ENCODE assay signal across 17 cellular contexts in genomic region chr16:87338155-87338765, GRCh38. TPM values are rescaled to one million over a fixed set of nuclear protein-coding genes. Genes with fewer than 3 reads are reported as not detected.
DNase-seq lines count a peak whose midpoint lies in the region; ATAC-seq, FAIRE-seq and TF ChIP-seq lines count a peak whose summit lies in the region.
"Had no signal": no experiment of that assay in that cellular context is flagged by ENCODE, and none has a peak within 500 bp of the region (broad histone marks: within the 10 kb centered on the region; RNA-seq: fewer than 3 reads in every experiment).

No MANE protein-coding gene starts in this region.

- no peak for ATAC-seq in HepG2
- no peak for ATAC-seq in right lobe of liver
- ATAC-seq in GM21367 (IDR thresholded peaks at IDR 0.05; ENCODE audit: unreplicated experiment): no peak
- ATAC-seq: CD8-positive, alpha-beta T cell had no signal

- BruUV-seq in HepG2 (replicated peaks; lab: Mats Ljungman, UMichigan): no TSS peak

- H3K9ac ChIP-seq in HepG2 (ENCODE audit: insufficient read depth, low read depth, low read length): no peak overlapping the region
- H3K9ac ChIP-seq: GM23248 had no signal

- POLR2A ChIA-PET in HepG2 (lab: Yijun Ruan, JAX): no interaction called here

- DNase-seq in HepG2 (ENCODE audit: low spot score) (no peak), right lobe of liver (no peak), SJSA1 (ENCODE audit: low read depth in 1 of 2, low spot score in 2 of 2) (no peak), neural crest cell (ENCODE audit: low read depth, low spot score) (no peak), AG08395 (ENCODE audit: low spot score) (no peak), immature natural killer cell (no peak)
- DNase-seq: ACHN; CD8-positive, alpha-beta T cell; COR-L47; DMS53; GF-D8; GM23248 had no signal

- H3K27ac Mint-ChIP-seq in neural crest cell (ENCODE audit: unreplicated experiment) (peak overlapping the region; percentile 83), immature natural killer cell (no peak overlapping the region)
- H3K27ac Mint-ChIP-seq: B cell, CD14-positive monocyte had no signal

- no peaks in the 10 kb centered on the region for H3K36me3 Mint-ChIP-seq in neural crest cell (ENCODE audit: low read depth)
- peaks cover 3 to 16% (median 8%) of the 10 kb centered on the region in 3 donors for H3K36me3 Mint-ChIP-seq in immature natural killer cell

- H3K4me3 Mint-ChIP-seq in neural crest cell (no peak overlapping the region), immature natural killer cell (no peak overlapping the region)
- H3K4me3 Mint-ChIP-seq: B cell; CD8-positive, alpha-beta T cell had no signal

- H4K20me1 ChIP-seq in HepG2 (ENCODE audit: insufficient read depth, low read length): peaks cover 84% of the 10 kb centered on the region

- peaks cover 57% of the 10 kb centered on the region for H3K79me2 ChIP-seq in HepG2 (ENCODE audit: insufficient read depth, low read length)

- H3K27me3 Mint-ChIP-seq in neural crest cell (ENCODE audit: low read depth): no peaks in the 10 kb centered on the region
- peaks cover 0 to 7% (median 2%) of the 10 kb centered on the region in 3 donors for H3K27me3 Mint-ChIP-seq in immature natural killer cell (ENCODE audit: low read depth in 3 of 3)
- H3K27me3 Mint-ChIP-seq: B cell, IgD-negative memory B cell had no signal

- TF ChIP-seq EP300 in HepG2 (IDR thresholded peaks at IDR 0.05; ENCODE audit: low read depth in 2 of 2, low read length in 2 of 2) (no peak), HepG2 (CRISPR knock-in tag; IDR thresholded peaks at IDR 0.05; ENCODE audit: borderline replicate concordance) (no peak)

- H3K9me3 ChIP-seq in HepG2 (ENCODE audit: low read length) (no peaks in the 10 kb centered on the region), right lobe of liver (no peaks in the 10 kb centered on the region), SJSA1 (replicated peaks) (no peaks in the 10 kb centered on the region)

- H3K27ac ChIP-seq in HepG2 (ENCODE audit: extremely low read length, insufficient read depth, low read length): no peak overlapping the region
- no peak overlapping the region for H3K27ac ChIP-seq in right lobe of liver
- H3K27ac ChIP-seq in SJSA1: peak overlapping the region; percentile 54; the same call in 1 of the 2 replicates
- H3K27ac ChIP-seq: GM23248 had no signal

- TF ChIP-seq POLR2A in HepG2 (IDR thresholded peaks at IDR 0.05; ENCODE audit: insufficient read depth in 1 of 2, low read depth in 2 of 2, low read length in 2 of 2) (0 out of 4 replicates have a peak, but pooled peaks of 1 of the 2 experiments have one; percentile 23), right lobe of liver (IDR thresholded peaks at IDR 0.05) (no peak)

- H2AFZ ChIP-seq in HepG2 (ENCODE audit: low read length): no peak overlapping the region
- H2AFZ ChIP-seq: GM23248 had no signal

- H3K27me3 ChIP-seq in HepG2 (ENCODE audit: control insufficient read depth in 1 of 2, insufficient read depth in 2 of 2, low read length in 2 of 2) (no peaks in the 10 kb centered on the region), right lobe of liver (no peaks in the 10 kb centered on the region), SJSA1 (replicated peaks) (no peaks in the 10 kb centered on the region)

- in situ Hi-C loops in HepG2 (cut with HindIII; ENCODE audit: extremely low pct_ligation_motif_present, low pct_unique_long_range_greater_than_20kb): no loop called here

- H3K36me3 ChIP-seq in HepG2 (replicated peaks in 1 of 2; ENCODE audit: control insufficient read depth in 1 of 2, insufficient read depth in 2 of 2, low read length in 2 of 2): peaks cover 71 to 95% of the 10 kb centered on the region in 2 experiments
- peaks cover 0 to 79% (median 31%) of the 10 kb centered on the region in 4 donors for H3K36me3 ChIP-seq in right lobe of liver
- H3K36me3 ChIP-seq in SJSA1: peaks cover 59% of the 10 kb centered on the region

- TF ChIP-seq CTCF in HepG2 (CRISPR knock-in tag; IDR thresholded peaks at IDR 0.05): no peak
- no peak for TF ChIP-seq CTCF in right lobe of liver (IDR thresholded peaks at IDR 0.05)
- no peak for TF ChIP-seq CTCF in neural crest cell (conservative IDR thresholded peaks at IDR 0.05)

- intact Hi-C loops in HepG2 (cut with micrococcal nuclease; ENCODE audit: unreplicated experiment): no loop called here
- intact Hi-C loops in right lobe of liver (cut with DNase I): no loop called here

- no peak for FAIRE-seq in HepG2 (lab: Jason Lieb, UNC)
- FAIRE-seq: H54 had no signal

- H3K4me1 ChIP-seq in HepG2 (ENCODE audit: insufficient read depth, low read length): no peaks in the 10 kb centered on the region
- H3K4me1 ChIP-seq in right lobe of liver: no peaks in the 10 kb centered on the region
- H3K4me1 ChIP-seq in SJSA1 (replicated peaks): peaks cover 83% of the 10 kb centered on the region

- 85% methylated on average over 16 of the region's 18 CpGs for WGBS in HepG2 (ENCODE audit: low lambda C conversion rate)
- 90% methylated on average over 9 of the region's 18 CpGs for WGBS in right lobe of liver (ENCODE audit: insufficient coverage, low coverage, low lambda C conversion rate, missing lambda C conversion rate)

- CTCF ChIA-PET in HepG2 (lab: Yijun Ruan, JAX; ENCODE audit: low intra/inter-chr PET ratio, low total read pairs): no interaction called here

- no peaks in the 10 kb centered on the region for H3K9me3 Mint-ChIP-seq in neural crest cell
- no peaks in the 10 kb centered on the region for H3K9me3 Mint-ChIP-seq in immature natural killer cell
- H3K9me3 Mint-ChIP-seq: CD8-positive, alpha-beta T cell; IgD-negative memory B cell had no signal

- peaks cover 3% of the 10 kb centered on the region for H3K4me1 Mint-ChIP-seq in neural crest cell
- peaks cover 10% of the 10 kb centered on the region in 2 donors for H3K4me1 Mint-ChIP-seq in immature natural killer cell

- no peak for TF ChIP-seq RAD21 in HepG2 (CRISPR knock-in tag; IDR thresholded peaks at IDR 0.05)

- H3K4me3 ChIP-seq in HepG2 (replicated peaks in 1 of 3; ENCODE audit: insufficient read depth in 1 of 3, low read depth in 2 of 3, low read length in 3 of 3) (no peak overlapping the region), right lobe of liver (no peak overlapping the region), SJSA1 (no peak overlapping the region)
- H3K4me3 ChIP-seq: GM23248 had no signal

- H3K4me2 ChIP-seq in HepG2 (ENCODE audit: low read depth, low read length): no peak overlapping the region

RNA-seq across cellular contexts. Expression of gene C16orf95, which starts 21.1 kb away (rescaled TPM):
- 7.2 and 8.6 TPM in 2 replicates for total RNA-seq in HepG2 (2016; rRNA removed; fragmentation: Illumina TruSeq; extraction: Trizol)
- total RNA-seq in HepG2 (2016; cell fraction: cytosol; rRNA removed; fragmentation: Illumina TruSeq; extraction: Trizol; ENCODE audit: low read depth): 20.8 and 21.6 TPM in 2 replicates
- total RNA-seq in HepG2 (2016; cell fraction: insoluble cytoplasmic fraction; rRNA removed; fragmentation: Illumina TruSeq; extraction: Trizol): 6.9 and 8.1 TPM in 2 replicates
- total RNA-seq in HepG2 (2016; cell fraction: membrane; rRNA removed; fragmentation: Illumina TruSeq; extraction: Trizol): 15.4 and 16.2 TPM in 2 replicates
- 6.3 TPM in 2 replicates for total RNA-seq in HepG2 (2016; cell fraction: nucleus; rRNA removed; fragmentation: Illumina TruSeq; extraction: Trizol)
- polyA plus RNA-seq in HepG2 (2011; rRNA removed): 2.0 and 2.8 TPM in 2 replicates
- 1.3 and 3.1 TPM in 2 replicates for polyA plus RNA-seq in HepG2 (2011; cell fraction: cytosol; rRNA removed)
- 4.1 and 5.0 TPM in 2 replicates for polyA plus RNA-seq in HepG2 (2011; cell fraction: nucleus; rRNA removed)
- 3.8 and 4.5 TPM in 2 replicates for polyA plus RNA-seq in HepG2 (2012)
- 14.5 and 18.3 TPM in 2 replicates for polyA plus RNA-seq in HepG2 (2016; cell fraction: cytosol; fragmentation: Illumina TruSeq; extraction: Trizol; ENCODE audit: low read depth)
- 6.1 and 7.7 TPM in 2 replicates for polyA plus RNA-seq in HepG2 (2016; cell fraction: insoluble cytoplasmic fraction; fragmentation: Illumina TruSeq; extraction: Trizol; ENCODE audit: low read depth)
- 13.5 and 16.8 TPM in 2 replicates for polyA plus RNA-seq in HepG2 (2016; cell fraction: membrane; fragmentation: Illumina TruSeq; extraction: Trizol; ENCODE audit: low read depth)
- polyA plus RNA-seq in HepG2 (2016; cell fraction: nucleus; fragmentation: Illumina TruSeq; extraction: Trizol; ENCODE audit: insufficient read depth, low read depth): 7.1 and 7.6 TPM in 2 replicates
- polyA minus RNA-seq in HepG2 (2011; rRNA and poly(A)+ RNA removed; ENCODE audit: low replicate concordance): 2.1 and 2.6 TPM in 2 replicates
- polyA minus RNA-seq in HepG2 (2011; cell fraction: cytosol; rRNA and poly(A)+ RNA removed): 0.79 and 1.4 TPM in 2 replicates
- polyA minus RNA-seq in HepG2 (2011; cell fraction: nucleus; rRNA and poly(A)+ RNA removed): 3.7 and 5.0 TPM in 2 replicates
- total RNA-seq in right lobe of liver: 1 to 10 TPM; 1.7 to 5.5 (median 3.9) TPM
- 4.9 and 18.7 TPM in 2 replicates for total RNA-seq in SJSA1 (2014; rRNA removed; shearing (Covaris generic))
- total RNA-seq in neural crest cell: 6.8 and 8.8 TPM in 2 replicates
- polyA plus RNA-seq in immature natural killer cell: 1 to 10 TPM; 3.2 to 7.7 (median 4.4) TPM

RNA-seq across cellular contexts. Expression of gene FBXO31, which starts 45.3 kb away (rescaled TPM):
- 81.3 and 92.4 TPM in 2 replicates for total RNA-seq in HepG2 (2016; rRNA removed; fragmentation: Illumina TruSeq; extraction: Trizol)
- 18.3 and 22.9 TPM in 2 replicates for total RNA-seq in HepG2 (2016; cell fraction: cytosol; rRNA removed; fragmentation: Illumina TruSeq; extraction: Trizol; ENCODE audit: low read depth)
- 64.5 and 91.5 TPM in 2 replicates for total RNA-seq in HepG2 (2016; cell fraction: insoluble cytoplasmic fraction; rRNA removed; fragmentation: Illumina TruSeq; extraction: Trizol)
- total RNA-seq in HepG2 (2016; cell fraction: membrane; rRNA removed; fragmentation: Illumina TruSeq; extraction: Trizol): 33.7 and 38.0 TPM in 2 replicates
- 94.4 and 107 TPM in 2 replicates for total RNA-seq in HepG2 (2016; cell fraction: nucleus; rRNA removed; fragmentation: Illumina TruSeq; extraction: Trizol)
- 101 and 118 TPM in 2 replicates for polyA plus RNA-seq in HepG2 (2011; rRNA removed)
- 51.6 and 63.1 TPM in 2 replicates for polyA plus RNA-seq in HepG2 (2011; cell fraction: cytosol; rRNA removed)
- polyA plus RNA-seq in HepG2 (2011; cell fraction: nucleus; rRNA removed): 393 and 579 TPM in 2 replicates
- polyA plus RNA-seq in HepG2 (2012): 75.5 and 101 TPM in 2 replicates
- 6.1 and 6.4 TPM in 2 replicates for polyA plus RNA-seq in HepG2 (2016; cell fraction: cytosol; fragmentation: Illumina TruSeq; extraction: Trizol; ENCODE audit: low read depth)
- polyA plus RNA-seq in HepG2 (2016; cell fraction: insoluble cytoplasmic fraction; fragmentation: Illumina TruSeq; extraction: Trizol; ENCODE audit: low read depth): 57.9 and 71.3 TPM in 2 replicates
- 18.2 and 18.3 TPM in 2 replicates for polyA plus RNA-seq in HepG2 (2016; cell fraction: membrane; fragmentation: Illumina TruSeq; extraction: Trizol; ENCODE audit: low read depth)
- polyA plus RNA-seq in HepG2 (2016; cell fraction: nucleus; fragmentation: Illumina TruSeq; extraction: Trizol; ENCODE audit: insufficient read depth, low read depth): 256 and 269 TPM in 2 replicates
- 29.6 and 164 TPM in 2 replicates for polyA minus RNA-seq in HepG2 (2011; rRNA and poly(A)+ RNA removed; ENCODE audit: low replicate concordance)
- polyA minus RNA-seq in HepG2 (2011; cell fraction: cytosol; rRNA and poly(A)+ RNA removed): 53.4 and 63.9 TPM in 2 replicates
- polyA minus RNA-seq in HepG2 (2011; cell fraction: nucleus; rRNA and poly(A)+ RNA removed): 202 and 208 TPM in 2 replicates
- total RNA-seq in right lobe of liver: 10 to 100 TPM; 20.6 to 56.9 (median 31.1) TPM
- 26.2 and 27.2 TPM in 2 replicates for total RNA-seq in SJSA1 (2014; rRNA removed; shearing (Covaris generic))
- total RNA-seq in neural crest cell: 19.4 and 23.7 TPM in 2 replicates
- polyA plus RNA-seq in immature natural killer cell: 10 to 100 TPM; 13.0 to 24.8 (median 14.9) TPM

RNA-seq across cellular contexts. Expression of gene MAP1LC3B, which starts 53.9 kb away (rescaled TPM):
- total RNA-seq in HepG2 (2016; rRNA removed; fragmentation: Illumina TruSeq; extraction: Trizol) (15.7 and 30.6 TPM in 2 replicates), right lobe of liver (10 to 100 TPM; 16.5 to 48.8 (median 25.6) TPM), neural crest cell (37.9 and 40.7 TPM in 2 replicates)
- 5.5 and 7.0 TPM in 2 replicates for total RNA-seq in HepG2 (2016; cell fraction: cytosol; rRNA removed; fragmentation: Illumina TruSeq; extraction: Trizol; ENCODE audit: low read depth)
- total RNA-seq in HepG2 (2016; cell fraction: insoluble cytoplasmic fraction; rRNA removed; fragmentation: Illumina TruSeq; extraction: Trizol): 15.9 and 27.1 TPM in 2 replicates
- total RNA-seq in HepG2 (2016; cell fraction: membrane; rRNA removed; fragmentation: Illumina TruSeq; extraction: Trizol): 24.8 and 26.3 TPM in 2 replicates
- 22.0 and 22.3 TPM in 2 replicates for total RNA-seq in HepG2 (2016; cell fraction: nucleus; rRNA removed; fragmentation: Illumina TruSeq; extraction: Trizol)
- polyA plus RNA-seq in HepG2 (2011; rRNA removed) (37.4 and 37.9 TPM in 2 replicates), immature natural killer cell (100 to 1,000 TPM; 175 to 297 (median 190) TPM)
- polyA plus RNA-seq in HepG2 (2011; cell fraction: cytosol; rRNA removed): 18.1 and 36.3 TPM in 2 replicates
- 15.1 and 23.4 TPM in 2 replicates for polyA plus RNA-seq in HepG2 (2011; cell fraction: nucleus; rRNA removed)
- polyA plus RNA-seq in HepG2 (2012): 68.5 and 98.3 TPM in 2 replicates
- 9.9 and 13.1 TPM in 2 replicates for polyA plus RNA-seq in HepG2 (2016; cell fraction: cytosol; fragmentation: Illumina TruSeq; extraction: Trizol; ENCODE audit: low read depth)
- polyA plus RNA-seq in HepG2 (2016; cell fraction: insoluble cytoplasmic fraction; fragmentation: Illumina TruSeq; extraction: Trizol; ENCODE audit: low read depth): 65.5 and 71.9 TPM in 2 replicates
- 26.7 and 27.4 TPM in 2 replicates for polyA plus RNA-seq in HepG2 (2016; cell fraction: membrane; fragmentation: Illumina TruSeq; extraction: Trizol; ENCODE audit: low read depth)
- polyA plus RNA-seq in HepG2 (2016; cell fraction: nucleus; fragmentation: Illumina TruSeq; extraction: Trizol; ENCODE audit: insufficient read depth, low read depth): 42.6 and 45.0 TPM in 2 replicates
- polyA minus RNA-seq in HepG2 (2011; rRNA and poly(A)+ RNA removed; ENCODE audit: low replicate concordance): 13.2 and 15.8 TPM in 2 replicates
- 22.2 and 35.4 TPM in 2 replicates for polyA minus RNA-seq in HepG2 (2011; cell fraction: cytosol; rRNA and poly(A)+ RNA removed)
- 23.0 and 32.7 TPM in 2 replicates for polyA minus RNA-seq in HepG2 (2011; cell fraction: nucleus; rRNA and poly(A)+ RNA removed)
- 16.9 and 21.3 TPM in 2 replicates for total RNA-seq in SJSA1 (2014; rRNA removed; shearing (Covaris generic))
